Comparison of ENCODE assay signal across 9 cellular contexts in the genomic region with DNA sequence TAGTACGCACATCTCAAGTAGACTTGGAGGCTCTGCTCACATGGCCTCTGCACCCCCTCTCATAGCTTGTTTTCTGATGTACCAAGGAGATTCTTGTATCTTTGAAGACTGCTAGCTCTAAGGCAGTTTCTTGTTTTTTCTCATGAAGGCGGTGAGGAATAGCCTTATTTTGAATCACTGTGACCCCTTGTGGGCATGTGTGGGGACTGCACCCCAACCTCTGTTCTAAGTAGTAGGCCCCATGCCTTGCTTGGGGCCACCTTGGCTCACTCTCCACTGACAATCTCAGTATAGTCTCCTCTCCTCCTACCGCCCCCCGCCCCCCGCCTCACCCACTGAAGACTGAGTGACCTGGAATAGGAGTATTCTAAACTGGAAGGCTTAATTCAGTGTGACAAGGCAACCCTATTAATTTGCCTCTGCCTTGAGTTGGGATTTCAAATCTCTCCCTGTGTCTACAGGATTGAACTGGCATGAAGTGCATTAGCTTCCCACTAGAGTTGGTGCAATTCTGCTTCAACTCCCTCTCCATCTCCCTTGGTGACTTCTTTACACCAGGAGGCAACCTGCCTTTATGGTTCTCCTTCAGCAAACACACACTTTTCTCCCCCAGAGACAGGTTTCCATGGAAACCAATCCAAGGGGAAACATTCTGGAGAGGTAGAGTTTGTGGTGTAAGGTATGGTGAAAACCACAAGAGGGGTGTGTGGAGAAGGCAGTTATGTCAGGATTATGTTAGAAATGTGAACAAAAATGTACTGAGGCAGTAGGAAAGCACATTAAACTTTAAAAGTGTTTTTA.
A peak's percentile ranks its signal among the peaks of the same experiment; 100 is the strongest.
DNase-seq lines count a peak whose midpoint lies in the region; ATAC-seq and TF ChIP-seq lines count a peak whose summit lies in the region.
"Had no signal": no experiment of that assay in that cellular context is flagged by ENCODE, and none has a peak within 500 bp of the region (broad histone marks: within the 10 kb centered on the region; RNA-seq: fewer than 3 reads in every experiment).

No MANE protein-coding gene starts in this region.

- CTCF ChIA-PET in GM10248 (lab: Yijun Ruan, JAX) (interaction anchor here (0.7 to 1.7 kb wide), 13 partner anchors 10 to 729 kb away, joined by 3 to 9 read pairs (median 4); no protein-coding TSS in a partner anchor), PC-9 (lab: Charles Lee) (interaction anchor here (0.6 kb wide), 1 partner anchor 165 kb away, joined by 6 read pairs; no protein-coding TSS in a partner anchor)

- H3K79me2 ChIP-seq in PC-9 (ENCODE audit: low read depth) = no peaks in the 10 kb centered on the region

- H3K27me3 Mint-ChIP-seq in activated T-cell treated with anti-CD3 and anti-CD28 coated beads, Interleukin-2, amount 50 U/mL, for 72 hours (ENCODE audit: low read depth) = peaks cover 16% of the 10 kb centered on the region

- H3K4me1 Mint-ChIP-seq in activated T-cell treated with anti-CD3 and anti-CD28 coated beads, Interleukin-2, amount 50 U/mL, for 72 hours (ENCODE audit: low read depth) = peaks cover 6% of the 10 kb centered on the region

- no peaks in the 10 kb centered on the region for H4K20me1 ChIP-seq in PC-9 (ENCODE audit: insufficient read depth)

- H2AFZ ChIP-seq in PC-9 = no peak overlapping the region

- 43 to 59% (median 52%) methylated on average over 5 of the region's 5 CpGs for WGBS in ovary, 3 donors
- WGBS in transverse colon (ENCODE audit: low coverage in 1 of 2), 2 donors = 56 to 65% methylated on average over 3 to 5 of the region's 5 CpGs

- H3K9me3 ChIP-seq in PC-9 (ENCODE audit: insufficient read depth, low read depth) (no peaks in the 10 kb centered on the region), ovary (no peaks in the 10 kb centered on the region), transverse colon (peaks cover 9 to 16% of the 10 kb centered on the region in 2 donors)

- H3K4me1 ChIP-seq in PC-9 (replicated peaks; ENCODE audit: insufficient read depth) (no peaks in the 10 kb centered on the region), foreskin keratinocyte (no peaks in the 10 kb centered on the region), ovary (ENCODE audit: insufficient read depth) (no peaks in the 10 kb centered on the region), transverse colon (no peaks in the 10 kb centered on the region)

- intact Hi-C loops in PC-9 (cut with micrococcal nuclease; ENCODE audit: unreplicated experiment) (loop anchor here (2.0 kb wide), 1 partner anchor 156 kb away; no protein-coding TSS in a partner anchor), ovary (cut with DNase I) (no loop called here), transverse colon (cut with DNase I; ENCODE audit: low total_unique reads) (no loop called here)

- in situ Hi-C loops in transverse colon (cut with MboI; ENCODE audit: low pct_ligation_motif_present in 1 of 4, low pct_unique_long_range_greater_than_20kb in 1 of 4, low sequenced_read_pairs in 3 of 4) = no loop called here

- no peak for TF ChIP-seq POLR2A in ovary (IDR thresholded peaks at IDR 0.05)
- TF ChIP-seq POLR2A in transverse colon (IDR thresholded peaks at IDR 0.05) = no peak

- peaks cover 3 to 13% of the 10 kb centered on the region in 2 donors for H3K9me3 Mint-ChIP-seq in activated T-cell treated with anti-CD3 and anti-CD28 coated beads, Interleukin-2, amount 50 U/mL, for 72 hours

- H3K36me3 ChIP-seq in PC-9 (ENCODE audit: low read depth) (no peaks in the 10 kb centered on the region), ovary (no peaks in the 10 kb centered on the region), transverse colon (no peaks in the 10 kb centered on the region)

- DNase-seq in GM10248 (ENCODE audit: extremely low spot score) (peak; percentile 54), PC-9 (peak in 1 of 2 experiments; percentile 48), foreskin keratinocyte (peak; percentile 16 to 53), ovary (peak; percentile 16 to 64 (median 46)), transverse colon (peak; percentile 56), NCI-H1092 treated with DMSO at 0.1 percent for 48 hours (lab: John Stamatoyannopoulos, UW) (no peak)
- DNase-seq in activated T-cell treated with anti-CD3 and anti-CD28 coated beads, Interleukin-2, amount 50 U/mL, for 72 hours = peak; percentile 63 to 76

- no peak for TF ChIP-seq EP300 in ovary (IDR thresholded peaks at IDR 0.05)
- TF ChIP-seq EP300 in transverse colon (IDR thresholded peaks at IDR 0.05; ENCODE audit: low read depth) = no peak

- no peak overlapping the region for H3K4me3 Mint-ChIP-seq in activated T-cell treated with anti-CD3 and anti-CD28 coated beads, Interleukin-2, amount 50 U/mL, for 72 hours
- H3K4me3 Mint-ChIP-seq: dendritic cell treated with granulocyte-macrophage colony-stimulating factor and Interleukin-4, amounts not matched to agents 40 ng/mL and 50 ng/mL, for 4 days had no signal

- H3K27ac Mint-ChIP-seq in activated T-cell treated with anti-CD3 and anti-CD28 coated beads, Interleukin-2, amount 50 U/mL, for 72 hours = no peak overlapping the region
- H3K27ac Mint-ChIP-seq: dendritic cell treated with granulocyte-macrophage colony-stimulating factor and Interleukin-4, amounts not matched to agents 40 ng/mL and 50 ng/mL, for 4 days had no signal

- no TSS peak for BruUV-seq in PC-9 (replicated peaks; lab: Mats Ljungman, UMichigan)

- no peaks in the 10 kb centered on the region for H3K9me2 ChIP-seq in PC-9 (ENCODE audit: insufficient read depth)

- peak; percentile 51 for ATAC-seq in HG03025 (IDR thresholded peaks at IDR 0.05; ENCODE audit: low FRiP score, unreplicated experiment)
- peak; percentile 81 to 88 for ATAC-seq in activated T-cell treated with anti-CD3 and anti-CD28 coated beads, Interleukin-2, amount 50 U/mL, for 72 hours (replicated peaks in 1 of 2)
- peak; percentile 87 for ATAC-seq in foreskin keratinocyte

- peak; percentile 63 for TF ChIP-seq CTCF in GM10248 (IDR thresholded peaks at IDR 0.05; ENCODE audit: control extremely low read depth, extremely low read depth, low read depth, missing control alignments)
- TF ChIP-seq CTCF in PC-9 (conservative IDR thresholded peaks at IDR 0.05) = peak; percentile 73
- TF ChIP-seq CTCF in foreskin keratinocyte (conservative IDR thresholded peaks at IDR 0.05) = peak; percentile 74
- peak in 1 of 3 donors; percentile 34 for TF ChIP-seq CTCF in ovary (IDR thresholded peaks at IDR 0.05)
- TF ChIP-seq CTCF in transverse colon (IDR thresholded peaks at IDR 0.05) = peak; percentile 50 to 72 (median 62)

- POLR2A ChIA-PET in GM10248 (lab: Yijun Ruan, JAX) = no interaction called here
- POLR2A ChIA-PET in PC-9 (lab: Charles Lee; ENCODE audit: unreplicated experiment) = no interaction called here

- H3F3A ChIP-seq in PC-9 (ENCODE audit: insufficient read depth, low read depth) = no peaks in the 10 kb centered on the region

- peaks cover 1 to 14% of the 10 kb centered on the region in 2 donors for H3K36me3 Mint-ChIP-seq in activated T-cell treated with anti-CD3 and anti-CD28 coated beads, Interleukin-2, amount 50 U/mL, for 72 hours (ENCODE audit: insufficient read depth in 2 of 2)

- no peak overlapping the region for H3K4me2 ChIP-seq in PC-9

- H3K27ac ChIP-seq in PC-9 (no peak overlapping the region), foreskin keratinocyte (no peak overlapping the region), ovary (no peak overlapping the region), transverse colon (no peak overlapping the region)

- H3K4me3 ChIP-seq in PC-9 (no peak overlapping the region), ovary (no peak overlapping the region), transverse colon (no peak overlapping the region)

- H3K27me3 ChIP-seq in PC-9 (ENCODE audit: insufficient read depth, low read depth) (no peaks in the 10 kb centered on the region), foreskin keratinocyte (peaks cover 2% of the 10 kb centered on the region), ovary (no peaks in the 10 kb centered on the region), transverse colon (no peaks in the 10 kb centered on the region)
